In the genomic region with DNA sequence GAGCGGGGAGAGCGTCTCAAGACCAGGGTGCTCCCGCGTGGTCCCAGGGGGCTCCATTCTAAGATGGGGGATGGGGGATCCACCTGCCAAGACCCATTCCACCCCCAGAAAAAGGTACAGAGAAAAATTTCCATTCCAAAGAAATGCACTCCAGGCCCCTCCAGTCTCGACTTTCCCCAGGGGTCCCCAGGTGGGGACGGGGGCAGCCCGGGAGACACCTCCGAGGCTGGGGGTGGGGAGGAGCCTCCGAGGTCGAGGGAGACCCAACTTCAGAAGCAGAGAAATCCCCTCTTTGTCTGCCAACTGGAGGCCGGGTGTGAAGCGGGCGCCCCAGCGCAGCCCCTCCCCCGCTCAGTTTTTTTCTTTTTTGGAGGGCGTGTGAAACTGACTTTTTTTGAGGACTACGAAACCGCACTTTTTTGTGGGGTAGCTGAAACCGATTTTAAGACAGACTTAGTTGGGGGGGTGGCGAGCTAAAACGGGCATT, we compare ENCODE assay signal across 8 cellular contexts. TPM values are rescaled to one million over a fixed set of nuclear protein-coding genes. Genes with fewer than 3 reads are reported as not detected.
A peak's percentile ranks its signal among the peaks of the same experiment; 100 is the strongest.
DNase-seq lines count a peak whose midpoint lies in the region; ATAC-seq, FAIRE-seq and TF ChIP-seq lines count a peak whose summit lies in the region.

No MANE protein-coding gene starts in this region.

- ATAC-seq in HepG2 = no peak
- ATAC-seq in GM21515 (IDR thresholded peaks at IDR 0.05; ENCODE audit: unreplicated experiment) = no peak
- no peak for ATAC-seq in HG02852 (IDR thresholded peaks at IDR 0.05; ENCODE audit: unreplicated experiment)

- CTCF ChIA-PET in HepG2 (lab: Yijun Ruan, JAX; ENCODE audit: low intra/inter-chr PET ratio, low total read pairs) = no interaction called here

- H3K9me3 ChIP-seq in SJSA1 (replicated peaks) (no peaks in the 10 kb centered on the region), adrenal gland (replicated peaks in 1 of 3) (no peaks in the 10 kb centered on the region), HepG2 (ENCODE audit: low read length) (no peaks in the 10 kb centered on the region)

- peak overlapping the region; percentile 75 for H3K9ac ChIP-seq in HepG2 (ENCODE audit: insufficient read depth, low read depth, low read length)

- TF ChIP-seq POLR2A in adrenal gland (IDR thresholded peaks at IDR 0.05) = no peak
- no peak for TF ChIP-seq POLR2A in HepG2 (IDR thresholded peaks at IDR 0.05; ENCODE audit: insufficient read depth in 1 of 2, low read depth in 2 of 2, low read length in 2 of 2)

- TSS peak; percentile 63 for BruUV-seq in HepG2 (replicated peaks; lab: Mats Ljungman, UMichigan)

- H3K27me3 ChIP-seq in SJSA1 (replicated peaks) (no peaks in the 10 kb centered on the region), adrenal gland (no peaks in the 10 kb centered on the region), HepG2 (ENCODE audit: control insufficient read depth in 1 of 2, insufficient read depth in 2 of 2, low read length in 2 of 2) (peaks cover 0 to 14% of the 10 kb centered on the region in 2 experiments; a peak in 3 of 5 replicates)

- H3K4me1 ChIP-seq in SJSA1 (replicated peaks) (peaks cover 19% of the 10 kb centered on the region), adrenal gland (replicated peaks in 1 of 2) (peaks cover 10 to 13% of the 10 kb centered on the region in 2 donors), HepG2 (ENCODE audit: insufficient read depth, low read length) (peaks cover 32% of the 10 kb centered on the region)

- in situ Hi-C loops in HepG2 (cut with HindIII; ENCODE audit: extremely low pct_ligation_motif_present, low pct_unique_long_range_greater_than_20kb) = no loop called here

- peaks cover 33% of the 10 kb centered on the region for H3K36me3 ChIP-seq in SJSA1
- H3K36me3 ChIP-seq in adrenal gland (replicated peaks in 1 of 2) = no peaks in the 10 kb centered on the region
- H3K36me3 ChIP-seq in HepG2 (replicated peaks in 1 of 2; ENCODE audit: control insufficient read depth in 1 of 2, insufficient read depth in 2 of 2, low read length in 2 of 2) = peaks cover 0 to 22% of the 10 kb centered on the region in 2 experiments; a peak in 4 of 5 replicates

- H2AFZ ChIP-seq in HepG2 (ENCODE audit: low read length) = no peak overlapping the region

- H4K20me1 ChIP-seq in HepG2 (ENCODE audit: insufficient read depth, low read length) = no peaks in the 10 kb centered on the region

- 5 to 12% (median 9%) methylated on average over 16 to 21 of the region's 21 CpGs for WGBS in adrenal gland, 4 donors
- WGBS in HepG2 (ENCODE audit: low lambda C conversion rate) = 20% methylated on average over 18 of the region's 21 CpGs

- FAIRE-seq in GM18507 (lab: Jason Lieb, UNC) = peak; percentile 88
- no peak for FAIRE-seq in HepG2 (lab: Jason Lieb, UNC)

- H3K27ac ChIP-seq in SJSA1 (no peak overlapping the region), adrenal gland (peak overlapping the region in 1 of 5 donors; percentile 0), HepG2 (ENCODE audit: extremely low read length, insufficient read depth, low read length) (peak overlapping the region; percentile 59)

- H3K4me3 ChIP-seq in SJSA1 = peak overlapping the region; percentile 91
- H3K4me3 ChIP-seq in adrenal gland = peak overlapping the region in 3 of 4 donors; percentile 25 to 96 (median 62)
- H3K4me3 ChIP-seq in HepG2 (replicated peaks in 1 of 3; ENCODE audit: insufficient read depth in 1 of 3, low read depth in 2 of 3, low read length in 3 of 3) = peak overlapping the region; percentile 77 to 85 (median 77)

- POLR2A ChIA-PET in HepG2 (lab: Yijun Ruan, JAX) = interaction anchor here (2.4 kb wide), 1 partner anchor 46 kb away, joined by 7 read pairs; the partner anchor contains the start of gene UQCR11

- TF ChIP-seq EP300 in HepG2 (IDR thresholded peaks at IDR 0.05; ENCODE audit: low read depth in 2 of 2, low read length in 2 of 2) (no peak), HepG2 (CRISPR knock-in tag; IDR thresholded peaks at IDR 0.05; ENCODE audit: borderline replicate concordance) (no peak)

- H3K79me2 ChIP-seq in HepG2 (ENCODE audit: insufficient read depth, low read length) = peaks cover 15% of the 10 kb centered on the region

- no peak for TF ChIP-seq RAD21 in HepG2 (CRISPR knock-in tag; IDR thresholded peaks at IDR 0.05)

- peak overlapping the region; percentile 77 for H3K4me2 ChIP-seq in HepG2 (ENCODE audit: low read depth, low read length)

- TF ChIP-seq CTCF in adrenal gland (IDR thresholded peaks at IDR 0.05) = no peak
- no peak for TF ChIP-seq CTCF in HepG2 (CRISPR knock-in tag; IDR thresholded peaks at IDR 0.05)

- DNase-seq in GM18507 (ENCODE audit: extremely low spot score, insufficient read length, low read depth) (no peak), SJSA1 (ENCODE audit: low read depth in 1 of 2, low spot score in 2 of 2) (no peak), adrenal gland (no peak), HepG2 (ENCODE audit: low spot score) (no peak), NCI-H146 (lab: John Stamatoyannopoulos, UW) (no peak)
- peak; percentile 52 to 59 for DNase-seq in stimulated activated CD8-positive, alpha-beta memory T cell treated with anti-CD3 and anti-CD28 coated beads, Interleukin-15, amount 100 ng/mL, for 4 hours (ENCODE audit: low read depth in 2 of 2)

- intact Hi-C loops in adrenal gland (cut with DNase I) (loop anchor here (5.0 to 10.0 kb wide), 2 partner anchors 44 to 106 kb away; partner anchors contain the start of gene UQCR11 (in 2 of the 2)), HepG2 (cut with micrococcal nuclease; ENCODE audit: unreplicated experiment) (loop anchor here (5.0 kb wide), 1 partner anchor 44 kb away; the partner anchor contains the start of gene UQCR11)

RNA-seq across cellular contexts. Expression of gene TCF3, which starts 1.3 kb away (rescaled TPM):
- 128 and 245 TPM in 2 replicates for total RNA-seq in SJSA1 (2014; rRNA removed; shearing (Covaris generic))
- total RNA-seq in adrenal gland (10 to 100 TPM; 23.8 to 96.0 (median 44.4) TPM), HepG2 (2016; rRNA removed; fragmentation: Illumina TruSeq; extraction: Trizol) (38.0 and 53.2 TPM in 2 replicates)
- polyA plus RNA-seq in adrenal gland (10 to 100 TPM in 2 of 3 donors, 1 to 10 TPM in 1; 8.5 to 45.1 (median 44.2) TPM), HepG2 (2011; rRNA removed) (51.4 and 52.0 TPM in 2 replicates)
- 24.5 and 28.5 TPM in 2 replicates for total RNA-seq in HepG2 (2016; cell fraction: cytosol; rRNA removed; fragmentation: Illumina TruSeq; extraction: Trizol; ENCODE audit: low read depth)
- total RNA-seq in HepG2 (2016; cell fraction: insoluble cytoplasmic fraction; rRNA removed; fragmentation: Illumina TruSeq; extraction: Trizol) = 29.0 and 50.0 TPM in 2 replicates
- total RNA-seq in HepG2 (2016; cell fraction: membrane; rRNA removed; fragmentation: Illumina TruSeq; extraction: Trizol) = 81.6 and 83.0 TPM in 2 replicates
- 28.3 and 35.7 TPM in 2 replicates for total RNA-seq in HepG2 (2016; cell fraction: nucleus; rRNA removed; fragmentation: Illumina TruSeq; extraction: Trizol)
- 39.6 and 81.0 TPM in 2 replicates for polyA plus RNA-seq in HepG2 (2011; cell fraction: cytosol; rRNA removed)
- 168 and 260 TPM in 2 replicates for polyA plus RNA-seq in HepG2 (2011; cell fraction: nucleus; rRNA removed)
- 51.8 and 53.9 TPM in 2 replicates for polyA plus RNA-seq in HepG2 (2012)
- polyA plus RNA-seq in HepG2 (2016; cell fraction: cytosol; fragmentation: Illumina TruSeq; extraction: Trizol; ENCODE audit: low read depth) = 65.0 and 68.6 TPM in 2 replicates
- 77.8 and 91.9 TPM in 2 replicates for polyA plus RNA-seq in HepG2 (2016; cell fraction: insoluble cytoplasmic fraction; fragmentation: Illumina TruSeq; extraction: Trizol; ENCODE audit: low read depth)
- 123 and 140 TPM in 2 replicates for polyA plus RNA-seq in HepG2 (2016; cell fraction: membrane; fragmentation: Illumina TruSeq; extraction: Trizol; ENCODE audit: low read depth)
- polyA plus RNA-seq in HepG2 (2016; cell fraction: nucleus; fragmentation: Illumina TruSeq; extraction: Trizol; ENCODE audit: insufficient read depth, low read depth) = 119 and 120 TPM in 2 replicates
- polyA minus RNA-seq in HepG2 (2011; rRNA and poly(A)+ RNA removed; ENCODE audit: low replicate concordance) = 55.1 and 105 TPM in 2 replicates
- polyA minus RNA-seq in HepG2 (2011; cell fraction: cytosol; rRNA and poly(A)+ RNA removed) = 44.3 and 47.1 TPM in 2 replicates
- 17.8 and 22.5 TPM in 2 replicates for polyA minus RNA-seq in HepG2 (2011; cell fraction: nucleus; rRNA and poly(A)+ RNA removed)

RNA-seq across cellular contexts. Expression of gene UQCR11, which starts 45.8 kb away (rescaled TPM):
- 60.1 and 83.4 TPM in 2 replicates for total RNA-seq in SJSA1 (2014; rRNA removed; shearing (Covaris generic))
- total RNA-seq in adrenal gland (100 to 1,000 TPM in 5 of 8 donors, 10 to 100 TPM in 3; 47.1 to 336 (median 240) TPM), HepG2 (2016; rRNA removed; fragmentation: Illumina TruSeq; extraction: Trizol) (214 and 216 TPM in 2 replicates)
- polyA plus RNA-seq in adrenal gland (100 to 1,000 TPM in 1 of 3 donors, 10 to 100 TPM in 2; 91.7 to 122 (median 96.9) TPM), HepG2 (2011; rRNA removed) (111 and 125 TPM in 2 replicates)
- total RNA-seq in HepG2 (2016; cell fraction: cytosol; rRNA removed; fragmentation: Illumina TruSeq; extraction: Trizol; ENCODE audit: low read depth) = 181 and 320 TPM in 2 replicates
- total RNA-seq in HepG2 (2016; cell fraction: insoluble cytoplasmic fraction; rRNA removed; fragmentation: Illumina TruSeq; extraction: Trizol) = 205 and 210 TPM in 2 replicates
- total RNA-seq in HepG2 (2016; cell fraction: membrane; rRNA removed; fragmentation: Illumina TruSeq; extraction: Trizol) = 252 and 309 TPM in 2 replicates
- 63.8 and 65.4 TPM in 2 replicates for total RNA-seq in HepG2 (2016; cell fraction: nucleus; rRNA removed; fragmentation: Illumina TruSeq; extraction: Trizol)
- 81.4 and 152 TPM in 2 replicates for polyA plus RNA-seq in HepG2 (2011; cell fraction: cytosol; rRNA removed)
- 46.6 and 47.9 TPM in 2 replicates for polyA plus RNA-seq in HepG2 (2011; cell fraction: nucleus; rRNA removed)
- 92.9 and 123 TPM in 2 replicates for polyA plus RNA-seq in HepG2 (2012)
- polyA plus RNA-seq in HepG2 (2016; cell fraction: cytosol; fragmentation: Illumina TruSeq; extraction: Trizol; ENCODE audit: low read depth) = 249 and 487 TPM in 2 replicates
- polyA plus RNA-seq in HepG2 (2016; cell fraction: insoluble cytoplasmic fraction; fragmentation: Illumina TruSeq; extraction: Trizol; ENCODE audit: low read depth) = 158 and 171 TPM in 2 replicates
- polyA plus RNA-seq in HepG2 (2016; cell fraction: membrane; fragmentation: Illumina TruSeq; extraction: Trizol; ENCODE audit: low read depth) = 210 and 295 TPM in 2 replicates
- 98.1 and 120 TPM in 2 replicates for polyA plus RNA-seq in HepG2 (2016; cell fraction: nucleus; fragmentation: Illumina TruSeq; extraction: Trizol; ENCODE audit: insufficient read depth, low read depth)
- polyA minus RNA-seq in HepG2 (2011; rRNA and poly(A)+ RNA removed; ENCODE audit: low replicate concordance) = 32.9 and 62.2 TPM in 2 replicates
- polyA minus RNA-seq in HepG2 (2011; cell fraction: cytosol; rRNA and poly(A)+ RNA removed) = 12.7 and 18.7 TPM in 2 replicates
- 15.9 and 18.2 TPM in 2 replicates for polyA minus RNA-seq in HepG2 (2011; cell fraction: nucleus; rRNA and poly(A)+ RNA removed)

RNA-seq across cellular contexts. Expression of gene MBD3, which starts 58.4 kb away (rescaled TPM):
- total RNA-seq in SJSA1 (2014; rRNA removed; shearing (Covaris generic)) = 128 and 130 TPM in 2 replicates
- total RNA-seq in adrenal gland (100 to 1,000 TPM in 4 of 8 donors, 10 to 100 TPM in 4; 60.6 to 144 (median 97.2) TPM), HepG2 (2016; rRNA removed; fragmentation: Illumina TruSeq; extraction: Trizol) (58.9 and 76.9 TPM in 2 replicates)
- polyA plus RNA-seq in adrenal gland (100 to 1,000 TPM in 1 of 3 donors, 10 to 100 TPM in 1, 1 to 10 TPM in 1; 3.5 to 221 (median 95.8) TPM), HepG2 (2011; rRNA removed) (21.2 and 32.4 TPM in 2 replicates)
- 18.4 and 19.5 TPM in 2 replicates for total RNA-seq in HepG2 (2016; cell fraction: cytosol; rRNA removed; fragmentation: Illumina TruSeq; extraction: Trizol; ENCODE audit: low read depth)
- total RNA-seq in HepG2 (2016; cell fraction: insoluble cytoplasmic fraction; rRNA removed; fragmentation: Illumina TruSeq; extraction: Trizol) = 59.4 and 81.3 TPM in 2 replicates
- 58.1 and 59.8 TPM in 2 replicates for total RNA-seq in HepG2 (2016; cell fraction: membrane; rRNA removed; fragmentation: Illumina TruSeq; extraction: Trizol)
- 37.4 and 41.1 TPM in 2 replicates for total RNA-seq in HepG2 (2016; cell fraction: nucleus; rRNA removed; fragmentation: Illumina TruSeq; extraction: Trizol)
- 25.5 and 43.1 TPM in 2 replicates for polyA plus RNA-seq in HepG2 (2011; cell fraction: cytosol; rRNA removed)
- polyA plus RNA-seq in HepG2 (2011; cell fraction: nucleus; rRNA removed) = 88.4 and 96.9 TPM in 2 replicates
- polyA plus RNA-seq in HepG2 (2012) = 21.4 and 34.5 TPM in 2 replicates
- 19.9 and 20.7 TPM in 2 replicates for polyA plus RNA-seq in HepG2 (2016; cell fraction: cytosol; fragmentation: Illumina TruSeq; extraction: Trizol; ENCODE audit: low read depth)
- 57.2 and 62.2 TPM in 2 replicates for polyA plus RNA-seq in HepG2 (2016; cell fraction: insoluble cytoplasmic fraction; fragmentation: Illumina TruSeq; extraction: Trizol; ENCODE audit: low read depth)
- polyA plus RNA-seq in HepG2 (2016; cell fraction: membrane; fragmentation: Illumina TruSeq; extraction: Trizol; ENCODE audit: low read depth) = 39.6 and 43.3 TPM in 2 replicates
- 100 and 109 TPM in 2 replicates for polyA plus RNA-seq in HepG2 (2016; cell fraction: nucleus; fragmentation: Illumina TruSeq; extraction: Trizol; ENCODE audit: insufficient read depth, low read depth)
- polyA minus RNA-seq in HepG2 (2011; rRNA and poly(A)+ RNA removed; ENCODE audit: low replicate concordance) = 65.5 and 79.2 TPM in 2 replicates
- polyA minus RNA-seq in HepG2 (2011; cell fraction: cytosol; rRNA and poly(A)+ RNA removed) = 29.4 and 32.5 TPM in 2 replicates
- 20.1 and 22.0 TPM in 2 replicates for polyA minus RNA-seq in HepG2 (2011; cell fraction: nucleus; rRNA and poly(A)+ RNA removed)

Comparison
In these comparisons a context has a peak if more than half of its experiments do, and no peak if none do; other contexts are left out.
1. DNase-seq: peak in stimulated activated CD8-positive, alpha-beta memory T cell treated with anti-CD3 and anti-CD28 coated beads, Interleukin-15, amount 100 ng/mL, for 4 hours (2 of 2); none in GM18507 (single experiment), SJSA1 (0 of 2), adrenal gland (0 of 7), HepG2 (single experiment) and NCI-H146 (single experiment).
2. Peak in every context shown above with its lines, with median percentiles within 50 percentile points of each other: H3K4me3 ChIP-seq.